9 cellular contexts compared by ENCODE assay signal in genomic region chr1:179369751-179370341, GRCh38. TPM values are rescaled to one million over a fixed set of nuclear protein-coding genes. Genes with fewer than 3 reads are reported as not detected.
DNase-seq lines count a peak whose midpoint lies in the region; ATAC-seq and TF ChIP-seq lines count a peak whose summit lies in the region.
"Had no signal": no experiment of that assay in that cellular context is flagged by ENCODE, and none has a peak within 500 bp of the region (broad histone marks: within the 10 kb centered on the region; RNA-seq: fewer than 3 reads in every experiment).

No MANE protein-coding gene starts in this region.

- no peaks in the 10 kb centered on the region for H3K36me3 ChIP-seq in fibroblast of lung (ENCODE audit: control insufficient read depth, insufficient read depth, low read length)
- H3K36me3 ChIP-seq: BLaER1 had no signal

- ATAC-seq in HG03342 (IDR thresholded peaks at IDR 0.05; ENCODE audit: unreplicated experiment) (peak; percentile 27), HG02840 (IDR thresholded peaks at IDR 0.05; ENCODE audit: low FRiP score, unreplicated experiment) (no peak)

- H3K27ac ChIP-seq in VCaP (no peak overlapping the region), fibroblast of lung (ENCODE audit: insufficient read depth, low read length) (no peak overlapping the region)
- H3K27ac ChIP-seq: BLaER1 had no signal

- H3K4me3 ChIP-seq in fibroblast of lung (replicated peaks in 1 of 4; ENCODE audit: control extremely low read depth in 1 of 4, insufficient read depth in 1 of 4, low read depth in 3 of 4, low read length in 4 of 4), result no peak overlapping the region
- H3K4me3 ChIP-seq: BLaER1 had no signal

- H3K4me2 ChIP-seq in fibroblast of lung (ENCODE audit: extremely low read depth, insufficient read depth, low read length), result no peak overlapping the region
- H3K4me2 ChIP-seq: BLaER1 had no signal

- H3K9ac ChIP-seq in fibroblast of lung (ENCODE audit: insufficient read depth, low read length), result no peak overlapping the region
- H3K9ac ChIP-seq: BLaER1 had no signal

- H3K36me3 Mint-ChIP-seq in neural crest cell (ENCODE audit: low read depth), result peaks cover 2% of the 10 kb centered on the region

- H3K27ac Mint-ChIP-seq in neural crest cell (ENCODE audit: unreplicated experiment), result no peak overlapping the region

- peaks cover 8% of the 10 kb centered on the region for H3K27me3 Mint-ChIP-seq in neural crest cell (ENCODE audit: low read depth)

- peak overlapping the region; percentile 62 for H3K4me3 Mint-ChIP-seq in neural crest cell

- TF ChIP-seq CTCF in VCaP (conservative IDR thresholded peaks at IDR 0.05) (peak; percentile 76), fibroblast of lung (conservative IDR thresholded peaks at IDR 0.05 in 1 of 2, IDR thresholded peaks at IDR 0.05 in 1 of 2; ENCODE audit: low read depth in 1 of 2, low read length in 2 of 2) (peak; percentile 51 to 59), neural crest cell (conservative IDR thresholded peaks at IDR 0.05) (peak; percentile 85)

- no peaks in the 10 kb centered on the region for H3K9me3 Mint-ChIP-seq in neural crest cell

- no peaks in the 10 kb centered on the region for H3K9me3 ChIP-seq in fibroblast of lung (ENCODE audit: control insufficient read depth, insufficient read depth, low read depth, low read length)
- H3K9me3 ChIP-seq: BLaER1 had no signal

- H3K79me2 ChIP-seq in fibroblast of lung (ENCODE audit: control insufficient read depth, insufficient read depth, low read length), result no peaks in the 10 kb centered on the region

- H3K4me1 ChIP-seq in fibroblast of lung (ENCODE audit: control insufficient read depth, extremely low read depth, insufficient read depth, low read length), result no peaks in the 10 kb centered on the region

- DNase-seq in activated CD8-positive, alpha-beta memory T cell treated with anti-CD3 and anti-CD28 coated beads, Interleukin-2, amount 50 U/mL, for 24 hours (ENCODE audit: extremely low read depth), result peak; percentile 4
- no peak for DNase-seq in activated CD8-positive, alpha-beta memory T cell treated with anti-CD3 and anti-CD28 coated beads for 24 hours
- peak; percentile 83 for DNase-seq in NCI-H345 (lab: John Stamatoyannopoulos, UW)
- DNase-seq in fibroblast of lung (ENCODE audit: low read depth in 2 of 2), result peak; percentile 53 to 86
- peak; percentile 25 for DNase-seq in neural crest cell (ENCODE audit: low read depth, low spot score)

- no peaks in the 10 kb centered on the region for H4K20me1 ChIP-seq in fibroblast of lung (ENCODE audit: control insufficient read depth, extremely low read depth, insufficient read depth, low read length)
- H4K20me1 ChIP-seq: BLaER1 had no signal

- peaks cover 14% of the 10 kb centered on the region for H3K4me1 Mint-ChIP-seq in neural crest cell

- no peaks in the 10 kb centered on the region for H3K27me3 ChIP-seq in fibroblast of lung (ENCODE audit: control insufficient read depth, insufficient read depth, low read length)
- H3K27me3 ChIP-seq: BLaER1 had no signal

- no peak overlapping the region for H2AFZ ChIP-seq in fibroblast of lung (ENCODE audit: low read length)

RNA-seq across cellular contexts. Expression of gene AXDND1, which starts 4.1 kb away (rescaled TPM):
- total RNA-seq in fibroblast of lung (0.17 and 0.26 TPM in 2 replicates), neural crest cell (0.64 and 0.86 TPM in 2 replicates)
- 0.05 TPM in 1 of 2 replicates, not detected in the other for polyA plus RNA-seq in fibroblast of lung
- polyA plus RNA-seq in fibroblast of lung (2012), result 0.06 TPM in 1 of 2 replicates, not detected in the other
- not detected in 2 replicates for polyA minus RNA-seq in fibroblast of lung (ENCODE audit: low replicate concordance)
